In genomic region chr19:57290970-57291369, GRCh38 we compare ENCODE assay signal across 1 cellular context.
TF ChIP-seq lines count a peak whose summit lies in the region.

No MANE protein-coding gene starts in this region.

TF ChIP-seq in HCT116, 20 proteins besides CTCF, POLR2A, EP300 and RAD21:
- TF ChIP-seq SRF (IDR thresholded peaks at IDR 0.05; ENCODE audit: low read depth) = no peak
- no peak for TF ChIP-seq EZH2 (IDR thresholded peaks at IDR 0.05)
- TF ChIP-seq EGR1 (IDR thresholded peaks at IDR 0.05; ENCODE audit: low read depth) = no peak
- no peak for TF ChIP-seq YY1 (IDR thresholded peaks at IDR 0.05; ENCODE audit: extremely low read depth, insufficient replicate concordance, low read depth, low read length)
- TF ChIP-seq ZNF274 (IDR thresholded peaks at IDR 0.05; ENCODE audit: low read depth, low read length) = no peak
- TF ChIP-seq ZFX (IDR thresholded peaks at IDR 0.05) = no peak
- TF ChIP-seq, protein P1, sequence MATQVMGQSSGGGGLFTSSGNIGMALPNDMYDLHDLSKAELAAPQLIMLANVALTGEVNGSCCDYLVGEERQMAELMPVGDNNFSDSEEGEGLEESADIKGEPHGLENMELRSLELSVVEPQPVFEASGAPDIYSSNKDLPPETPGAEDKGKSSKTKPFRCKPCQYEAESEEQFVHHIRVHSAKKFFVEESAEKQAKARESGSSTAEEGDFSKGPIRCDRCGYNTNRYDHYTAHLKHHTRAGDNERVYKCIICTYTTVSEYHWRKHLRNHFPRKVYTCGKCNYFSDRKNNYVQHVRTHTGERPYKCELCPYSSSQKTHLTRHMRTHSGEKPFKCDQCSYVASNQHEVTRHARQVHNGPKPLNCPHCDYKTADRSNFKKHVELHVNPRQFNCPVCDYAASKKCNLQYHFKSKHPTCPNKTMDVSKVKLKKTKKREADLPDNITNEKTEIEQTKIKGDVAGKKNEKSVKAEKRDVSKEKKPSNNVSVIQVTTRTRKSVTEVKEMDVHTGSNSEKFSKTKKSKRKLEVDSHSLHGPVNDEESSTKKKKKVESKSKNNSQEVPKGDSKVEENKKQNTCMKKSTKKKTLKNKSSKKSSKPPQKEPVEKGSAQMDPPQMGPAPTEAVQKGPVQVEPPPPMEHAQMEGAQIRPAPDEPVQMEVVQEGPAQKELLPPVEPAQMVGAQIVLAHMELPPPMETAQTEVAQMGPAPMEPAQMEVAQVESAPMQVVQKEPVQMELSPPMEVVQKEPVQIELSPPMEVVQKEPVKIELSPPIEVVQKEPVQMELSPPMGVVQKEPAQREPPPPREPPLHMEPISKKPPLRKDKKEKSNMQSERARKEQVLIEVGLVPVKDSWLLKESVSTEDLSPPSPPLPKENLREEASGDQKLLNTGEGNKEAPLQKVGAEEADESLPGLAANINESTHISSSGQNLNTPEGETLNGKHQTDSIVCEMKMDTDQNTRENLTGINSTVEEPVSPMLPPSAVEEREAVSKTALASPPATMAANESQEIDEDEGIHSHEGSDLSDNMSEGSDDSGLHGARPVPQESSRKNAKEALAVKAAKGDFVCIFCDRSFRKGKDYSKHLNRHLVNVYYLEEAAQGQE (IDR thresholded peaks at IDR 0.05; ENCODE audit: low read depth) = no peak
- TF ChIP-seq JUND (IDR thresholded peaks at IDR 0.05) = no peak
- no peak for TF ChIP-seq EZH2phosphoT487 (IDR thresholded peaks at IDR 0.05; ENCODE audit: borderline replicate concordance)
- TF ChIP-seq MAX (IDR thresholded peaks at IDR 0.05) = no peak
- TF ChIP-seq CBX3 (IDR thresholded peaks at IDR 0.05; ENCODE audit: low read depth) = no peak
- TF ChIP-seq POLR2AphosphoS5 (IDR thresholded peaks at IDR 0.05; ENCODE audit: low read depth, low read length) = no peak
- TF ChIP-seq, protein P2, sequence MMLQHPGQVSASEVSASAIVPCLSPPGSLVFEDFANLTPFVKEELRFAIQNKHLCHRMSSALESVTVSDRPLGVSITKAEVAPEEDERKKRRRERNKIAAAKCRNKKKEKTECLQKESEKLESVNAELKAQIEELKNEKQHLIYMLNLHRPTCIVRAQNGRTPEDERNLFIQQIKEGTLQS (IDR thresholded peaks at IDR 0.05) = no peak
- no peak for TF ChIP-seq SIN3A (IDR thresholded peaks at IDR 0.05; ENCODE audit: low read depth)
TF ChIP-seq in HCT116: peak in this region for 0.
